In genomic region chr19:17337675-17338439, GRCh38 we compare ENCODE assay signal across 1 cellular context.
TF ChIP-seq lines count a peak whose summit lies in the region.

No MANE protein-coding gene starts in this region.

TF ChIP-seq in endothelial cell of umbilical vein, 7 proteins besides CTCF, POLR2A, EP300 and RAD21 (continued from another document):
- TF ChIP-seq MAX (IDR thresholded peaks at IDR 0.05; ENCODE audit: insufficient read depth, insufficient read length) (no peak), JUN (IDR thresholded peaks at IDR 0.05; ENCODE audit: borderline replicate concordance, insufficient read depth, insufficient read length, low read depth) (no peak)
